1 cellular context compared by ENCODE assay signal in genomic region chr6:11207199-11207968, GRCh38.
TF ChIP-seq lines count a peak whose summit lies in the region.

No MANE protein-coding gene starts in this region.

TF ChIP-seq in HepG2, 621 proteins besides CTCF, POLR2A, EP300 and RAD21 (continued from another document):
- TF ChIP-seq ZNF333 (CRISPR knock-in tag; IDR thresholded peaks at IDR 0.05; ENCODE audit: borderline replicate concordance) (no peak), ZNF629 (CRISPR knock-in tag; conservative IDR thresholded peaks at IDR 0.05) (no peak; the same call in 1 of the 2 replicates), HOXD1 (CRISPR knock-in tag; IDR thresholded peaks at IDR 0.05) (no peak), HMG20B (CRISPR knock-in tag; conservative IDR thresholded peaks at IDR 0.05) (peak; percentile 79), IKZF1 (IDR thresholded peaks at IDR 0.05) (no peak), SIX4 (CRISPR knock-in tag; IDR thresholded peaks at IDR 0.05) (peak; percentile 73; the same call in 1 of the 2 replicates), FOXJ3 (CRISPR knock-in tag; IDR thresholded peaks at IDR 0.05; ENCODE audit: borderline replicate concordance) (peak; percentile 20; the same call in 1 of the 2 replicates), PHF21A (CRISPR knock-in tag; IDR thresholded peaks at IDR 0.05) (0 out of 2 replicates have a peak, but pooled peaks have one; percentile 34), MLLT10 (CRISPR knock-in tag; IDR thresholded peaks at IDR 0.05) (no peak), RFX3 (CRISPR knock-in tag; IDR thresholded peaks at IDR 0.05) (peak; percentile 91), ZFX (CRISPR knock-in tag; IDR thresholded peaks at IDR 0.05; ENCODE audit: low read depth) (peak; percentile 31; the same call in 1 of the 2 replicates), BCL6 (CRISPR knock-in tag; IDR thresholded peaks at IDR 0.05) (peak; percentile 99), SKIL (CRISPR knock-in tag; IDR thresholded peaks at IDR 0.05; ENCODE audit: borderline replicate concordance) (peak; percentile 96)
